ENCODE assay signal across 16 cellular contexts in the genomic region with DNA sequence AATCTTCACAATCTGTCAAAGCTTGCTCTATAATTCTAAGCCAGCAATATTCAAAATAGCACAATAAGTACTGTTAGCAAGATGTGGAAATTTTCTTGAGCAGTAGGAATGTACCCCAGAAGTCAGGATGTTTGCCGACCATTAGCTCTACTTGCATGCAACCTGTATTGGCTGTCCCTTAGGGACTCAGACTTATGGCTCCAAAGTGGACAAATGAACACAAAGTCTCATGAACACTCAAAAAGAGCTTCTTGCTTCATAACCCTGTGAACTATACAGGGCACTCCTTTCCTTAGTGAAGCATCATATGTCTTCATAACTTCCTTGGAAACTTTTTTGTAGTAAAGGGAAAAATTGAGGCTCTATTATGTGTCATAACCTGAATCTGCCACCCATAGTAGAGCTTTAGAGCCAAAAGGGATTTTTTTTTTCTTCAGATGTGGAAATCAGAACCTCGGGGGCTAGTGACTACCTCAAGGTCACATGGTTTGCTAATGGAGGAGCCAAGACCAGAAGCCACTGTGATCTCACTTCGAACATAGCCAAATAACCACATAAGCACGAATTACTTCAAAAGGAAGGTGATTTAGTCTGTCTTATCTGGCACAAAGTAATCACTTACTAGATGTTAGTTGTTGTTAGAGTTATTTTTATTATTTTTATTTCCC. TPM values are rescaled to one million over a fixed set of nuclear protein-coding genes. Genes with fewer than 3 reads are reported as not detected.
DNase-seq lines count a peak whose midpoint lies in the region; ATAC-seq and TF ChIP-seq lines count a peak whose summit lies in the region.
"Had no signal": no experiment of that assay in that cellular context is flagged by ENCODE, and none has a peak within 500 bp of the region (broad histone marks: within the 10 kb centered on the region; RNA-seq: fewer than 3 reads in every experiment).

No MANE protein-coding gene starts in this region.

- POLR2A ChIA-PET in CD8-positive, alpha-beta T cell (lab: Charles Lee) = interaction anchor here (1.0 to 1.6 kb wide), 6 partner anchors 9 to 450 kb away, joined by 3 to 4 read pairs (median 3); no protein-coding TSS in a partner anchor
- POLR2A ChIA-PET in T-cell (lab: Charles Lee) = no interaction called here

- peaks cover 17% of the 10 kb centered on the region for H3K4me1 ChIP-seq in CD8-positive, alpha-beta T cell (ENCODE audit: insufficient read depth, low read length)
- no peaks in the 10 kb centered on the region for H3K4me1 ChIP-seq in gastrocnemius medialis
- H3K4me1 ChIP-seq in prostate gland (replicated peaks) = no peaks in the 10 kb centered on the region

- H3K27ac Mint-ChIP-seq in CD8-positive, alpha-beta T cell = peak overlapping the region; percentile 92
- H3K27ac Mint-ChIP-seq in endothelial cell (ENCODE audit: unreplicated experiment) (no peak overlapping the region), T-cell (peak overlapping the region in 1 of 2 donors; percentile 75)
- H3K27ac Mint-ChIP-seq: CD14-positive monocyte had no signal

- H3K9me3 ChIP-seq in CD8-positive, alpha-beta T cell (ENCODE audit: low read length) = no peaks in the 10 kb centered on the region
- H3K9me3 ChIP-seq in MG63 (no peaks in the 10 kb centered on the region), gastrocnemius medialis (no peaks in the 10 kb centered on the region), prostate gland (no peaks in the 10 kb centered on the region)
- H3K9me3 ChIP-seq: upper lobe of left lung had no signal

- 81% methylated on average over 4 of the region's 4 CpGs for WGBS in prostate gland

- intact Hi-C loops in CD8-positive, alpha-beta T cell (cut with DNase I, micrococcal nuclease) = loop anchor here in 1 of 2 experiments (5.0 kb wide), 2 partner anchors 36 to 49 kb away; no protein-coding TSS in a partner anchor
- intact Hi-C loops in gastrocnemius medialis (cut with DNase I; ENCODE audit: low total_unique reads) = no loop called here
- intact Hi-C loops in prostate gland (cut with DNase I) = no loop called here

- H3K36me3 ChIP-seq in CD8-positive, alpha-beta T cell (ENCODE audit: insufficient read depth, low read length) = no peaks in the 10 kb centered on the region
- H3K36me3 ChIP-seq in MG63 (no peaks in the 10 kb centered on the region), gastrocnemius medialis (no peaks in the 10 kb centered on the region), prostate gland (no peaks in the 10 kb centered on the region)
- H3K36me3 ChIP-seq: upper lobe of left lung had no signal

- H3K27me3 Mint-ChIP-seq in CD8-positive, alpha-beta T cell (ENCODE audit: low read depth) = peaks cover 2% of the 10 kb centered on the region
- no peaks in the 10 kb centered on the region for H3K27me3 Mint-ChIP-seq in endothelial cell (ENCODE audit: unreplicated experiment)
- H3K27me3 Mint-ChIP-seq in T-cell = peaks cover 0 to 7% of the 10 kb centered on the region in 2 donors

- CTCF ChIA-PET in CD8-positive, alpha-beta T cell (lab: Charles Lee) = interaction anchor here (0.6 to 1.8 kb wide), 3 partner anchors 30 to 124 kb away, joined by 3 to 6 read pairs (median 5); no protein-coding TSS in a partner anchor
- CTCF ChIA-PET in T-cell (lab: Charles Lee) = interaction anchor here (0.8 to 1.3 kb wide), 3 partner anchors 13 to 40 kb away, joined by 3 to 4 read pairs (median 3); no protein-coding TSS in a partner anchor

- in situ Hi-C loops in gastrocnemius medialis (cut with MboI; ENCODE audit: low sequenced_read_pairs in 4 of 4) = no loop called here

- no peak overlapping the region for H3K4me3 Mint-ChIP-seq in CD8-positive, alpha-beta T cell
- no peak overlapping the region for H3K4me3 Mint-ChIP-seq in endothelial cell (ENCODE audit: unreplicated experiment)
- H3K4me3 Mint-ChIP-seq in T-cell = no peak overlapping the region
- H3K4me3 Mint-ChIP-seq: CD14-positive monocyte had no signal

- no peak overlapping the region for H3K4me3 ChIP-seq in CD8-positive, alpha-beta T cell (ENCODE audit: low read depth, low read length)
- no peak overlapping the region for H3K4me3 ChIP-seq in MG63
- H3K4me3 ChIP-seq in choroid plexus epithelial cell (ENCODE audit: low read depth, low read length) = no peak overlapping the region
- H3K4me3 ChIP-seq in gastrocnemius medialis = no peak overlapping the region
- no peak overlapping the region for H3K4me3 ChIP-seq in prostate gland
- H3K4me3 ChIP-seq: upper lobe of left lung had no signal

- peak; percentile 5 for ATAC-seq in CD8-positive, alpha-beta T cell
- ATAC-seq in gastrocnemius medialis = peak; percentile 70 to 78
- no peak for ATAC-seq in HG03354 (IDR thresholded peaks at IDR 0.05; ENCODE audit: poor library complexity, severe bottlenecking, unreplicated experiment)
- ATAC-seq in T-cell (replicated peaks in 1 of 4) = no peak

- TF ChIP-seq POLR2A in gastrocnemius medialis (IDR thresholded peaks at IDR 0.05) = no peak
- TF ChIP-seq POLR2A in prostate gland (IDR thresholded peaks at IDR 0.05) = no peak

- no peak for DNase-seq in CD8-positive, alpha-beta T cell
- DNase-seq in MG63 = peak; percentile 11
- peak; percentile 40 for DNase-seq in choroid plexus epithelial cell (ENCODE audit: low read depth)
- no peak for DNase-seq in gastrocnemius medialis
- no peak for DNase-seq in endothelial cell (ENCODE audit: low spot score)
- DNase-seq in prostate gland (ENCODE audit: low spot score) = no peak
- DNase-seq in T-cell = no peak
- DNase-seq: islet precursor cell, NCI-H1092 treated with DMSO at 0.1 percent for 48 hours, NCI-H345, SW 1271, upper lobe of left lung had no signal

- no peak for TF ChIP-seq CTCF in CD8-positive, alpha-beta T cell (IDR thresholded peaks at IDR 0.05)
- TF ChIP-seq CTCF in choroid plexus epithelial cell (conservative IDR thresholded peaks at IDR 0.05; ENCODE audit: low read depth, low read length) (no peak), gastrocnemius medialis (IDR thresholded peaks at IDR 0.05 in 4 of 5, conservative IDR thresholded peaks at IDR 0.05 in 1 of 5) (no peak), endothelial cell (IDR thresholded peaks at IDR 0.05; ENCODE audit: unreplicated experiment) (no peak), prostate gland (IDR thresholded peaks at IDR 0.05) (no peak)

- H3K4me1 Mint-ChIP-seq in CD8-positive, alpha-beta T cell (ENCODE audit: low read depth) = peaks cover 20% of the 10 kb centered on the region
- H3K4me1 Mint-ChIP-seq in endothelial cell (ENCODE audit: unreplicated experiment) = peaks cover 3% of the 10 kb centered on the region
- H3K4me1 Mint-ChIP-seq in T-cell = peaks cover 6 to 17% (median 13%) of the 10 kb centered on the region in 3 donors
- H3K4me1 Mint-ChIP-seq: CD14-positive monocyte had no signal

- H3K27ac ChIP-seq in CD8-positive, alpha-beta T cell (ENCODE audit: low read depth, low read length) = no peak overlapping the region
- H3K27ac ChIP-seq in gastrocnemius medialis (no peak overlapping the region), prostate gland (no peak overlapping the region)
- H3K27ac ChIP-seq: parathyroid adenoma, upper lobe of left lung had no signal

- peaks cover 2% of the 10 kb centered on the region for H3K9me3 Mint-ChIP-seq in CD8-positive, alpha-beta T cell
- H3K9me3 Mint-ChIP-seq in endothelial cell (ENCODE audit: unreplicated experiment) (no peaks in the 10 kb centered on the region), T-cell (no peaks in the 10 kb centered on the region)

- H3K27me3 ChIP-seq in CD8-positive, alpha-beta T cell (ENCODE audit: insufficient read depth, low read length) = no peaks in the 10 kb centered on the region
- H3K27me3 ChIP-seq in MG63 = no peaks in the 10 kb centered on the region
- no peaks in the 10 kb centered on the region for H3K27me3 ChIP-seq in gastrocnemius medialis
- no peaks in the 10 kb centered on the region for H3K27me3 ChIP-seq in prostate gland (replicated peaks; ENCODE audit: insufficient read depth)
- H3K27me3 ChIP-seq: upper lobe of left lung had no signal

- H3K36me3 Mint-ChIP-seq in CD8-positive, alpha-beta T cell = no peaks in the 10 kb centered on the region
- H3K36me3 Mint-ChIP-seq in endothelial cell (ENCODE audit: low read depth, unreplicated experiment) (no peaks in the 10 kb centered on the region), T-cell (no peaks in the 10 kb centered on the region)
- H3K36me3 Mint-ChIP-seq: CD14-positive monocyte had no signal

RNA-seq across cellular contexts. Expression of a gene that starts 54.6 kb away (rescaled TPM):
- total RNA-seq in CD8-positive, alpha-beta T cell = under 1 TPM; 0.54 to 0.61 TPM
- total RNA-seq in MG63 (2014; rRNA removed; shearing (Covaris generic); ENCODE audit: low replicate concordance) = 0.64 and 0.99 TPM in 2 replicates
- total RNA-seq in gastrocnemius medialis = 1 to 10 TPM; 1.5 to 6.0 (median 3.2) TPM
- 8.8 TPM for total RNA-seq in endothelial cell (ENCODE audit: unreplicated experiment)
- total RNA-seq in prostate gland = 10 to 100 TPM; 13.5 to 18.0 TPM
- under 1 TPM; 0.51 to 0.89 (median 0.61) TPM for total RNA-seq in T-cell
- total RNA-seq: OCI-LY7 had no signal

Comparison
In these comparisons a context has a peak if more than half of its experiments do, and no peak if none do; other contexts are left out.
1. ATAC-seq: peak in CD8-positive, alpha-beta T cell (single experiment) and gastrocnemius medialis (2 of 2); none in HG03354 (single experiment) and T-cell (0 of 4).
2. DNase-seq: peak in MG63 (single experiment) and choroid plexus epithelial cell (single experiment); none in CD8-positive, alpha-beta T cell (0 of 7), gastrocnemius medialis (0 of 2), endothelial cell (single experiment), prostate gland (single experiment) and T-cell (0 of 34).